ENCODE assay signal across 8 cellular contexts in genomic region chr10:94362360-94363250, GRCh38. TPM values are rescaled to one million over a fixed set of nuclear protein-coding genes. Genes with fewer than 3 reads are reported as not detected.
DNase-seq lines count a peak whose midpoint lies in the region; ATAC-seq and TF ChIP-seq lines count a peak whose summit lies in the region.

Gene NOC3L, minus strand, starts transcription at chr10:94362939. Its CDS starts 101 bp downstream, at chr10:94362838.

- H3K4me1 ChIP-seq in CD4-positive, alpha-beta memory T cell (ENCODE audit: insufficient read depth, low read length), result peaks cover 26% of the 10 kb centered on the region

- no peaks in the 10 kb centered on the region for H3K9me3 ChIP-seq in CD4-positive, alpha-beta memory T cell (ENCODE audit: control insufficient read depth in 1 of 2, low read length in 2 of 2)

- peak within 1 kb of the TSS; percentile 93 to 99 (median 97) for H3K27ac Mint-ChIP-seq in CD4-positive, alpha-beta memory T cell
- H3K27ac Mint-ChIP-seq in activated CD4-positive, alpha-beta memory T cell treated with anti-CD3 and anti-CD28 coated beads, Interleukin-2, amount 10 ng/mL, durations not matched to agents 7 days and 5 days, result peak within 1 kb of the TSS; percentile 80

- intact Hi-C loops in CD4-positive, alpha-beta memory T cell (cut with micrococcal nuclease), result loop anchor here (2.0 to 10.0 kb wide), 4 partner anchors 42 to 1518 kb away; partner anchors contain the start of genes EXOC6 and FRA10AC1
- intact Hi-C loops in lower leg skin (cut with DNase I; ENCODE audit: low total_unique reads), result no loop called here

- peak within 1 kb of the TSS; percentile 94 to 97 (median 96) for H3K4me3 Mint-ChIP-seq in CD4-positive, alpha-beta memory T cell
- peak within 1 kb of the TSS; percentile 96 for H3K4me3 Mint-ChIP-seq in activated CD4-positive, alpha-beta memory T cell treated with anti-CD3 and anti-CD28 coated beads, Interleukin-2, amount 10 ng/mL, durations not matched to agents 7 days and 5 days

- ATAC-seq in GM19397 (IDR thresholded peaks at IDR 0.05; ENCODE audit: unreplicated experiment) (peak; percentile 99), HG03571 (IDR thresholded peaks at IDR 0.05; ENCODE audit: unreplicated experiment) (peak; percentile 99)

- H3K9me3 Mint-ChIP-seq in CD4-positive, alpha-beta memory T cell, result no peaks in the 10 kb centered on the region
- no peaks in the 10 kb centered on the region for H3K9me3 Mint-ChIP-seq in activated CD4-positive, alpha-beta memory T cell treated with anti-CD3 and anti-CD28 coated beads, Interleukin-2, amount 10 ng/mL, durations not matched to agents 7 days and 5 days

- H3K36me3 Mint-ChIP-seq in CD4-positive, alpha-beta memory T cell, result peaks cover 28 to 32% of the 10 kb centered on the region in 2 donors
- H3K36me3 Mint-ChIP-seq in activated CD4-positive, alpha-beta memory T cell treated with anti-CD3 and anti-CD28 coated beads, Interleukin-2, amount 10 ng/mL, durations not matched to agents 7 days and 5 days (ENCODE audit: low read depth), result peaks cover 34% of the 10 kb centered on the region

- peak; percentile 91 to 93 (median 92) for DNase-seq in CD4-positive, alpha-beta memory T cell
- DNase-seq in NCI-H82 treated with DMSO at 0.1 percent for 48 hours (lab: John Stamatoyannopoulos, UW; ENCODE audit: unreplicated experiment) (peak; percentile 54), ecto neural progenitor cell (ENCODE audit: low spot score) (peak; percentile 97), lower leg skin (ENCODE audit: low spot score in 2 of 2) (peak; percentile 94 to 99)
- peak; percentile 94 for DNase-seq in activated CD4-positive, alpha-beta memory T cell treated with anti-CD3 and anti-CD28 coated beads, Interleukin-2, amount 10 ng/mL, durations not matched to agents 7 days and 5 days
- DNase-seq in stimulated activated CD4-positive, alpha-beta T cell treated with anti-CD3 and anti-CD28 coated beads, Interleukin-4, amount 100 ng/mL, for 48 hours (ENCODE audit: low read depth in 2 of 2), result peak; percentile 95 to 96

- peaks cover 4% of the 10 kb centered on the region for H3K36me3 ChIP-seq in CD4-positive, alpha-beta memory T cell (ENCODE audit: insufficient read depth, low read length)

- no peak for TF ChIP-seq POLR2A in lower leg skin (IDR thresholded peaks at IDR 0.05)

- H3K4me3 ChIP-seq in CD4-positive, alpha-beta memory T cell (ENCODE audit: low read length in 2 of 2), result peak within 1 kb of the TSS; percentile 64 to 82
- peak within 1 kb of the TSS; percentile 66 for H3K4me3 ChIP-seq in lower leg skin (ENCODE audit: low read depth, poor library complexity, severe bottlenecking)

- H3K27me3 ChIP-seq in CD4-positive, alpha-beta memory T cell (ENCODE audit: insufficient read depth, low read length), result no peaks in the 10 kb centered on the region

- peaks cover 5 to 9% of the 10 kb centered on the region in 2 donors for H3K27me3 Mint-ChIP-seq in CD4-positive, alpha-beta memory T cell
- peaks cover 14% of the 10 kb centered on the region for H3K27me3 Mint-ChIP-seq in activated CD4-positive, alpha-beta memory T cell treated with anti-CD3 and anti-CD28 coated beads, Interleukin-2, amount 10 ng/mL, durations not matched to agents 7 days and 5 days

- peak in 1 of 3 donors; percentile 67 for TF ChIP-seq CTCF in lower leg skin (IDR thresholded peaks at IDR 0.05)

- peak within 1 kb of the TSS; percentile 86 for H3K27ac ChIP-seq in CD4-positive, alpha-beta memory T cell (ENCODE audit: low read depth, low read length)

- CTCF ChIA-PET in CD4-positive, alpha-beta memory T cell (lab: Charles Lee; ENCODE audit: partially characterized antibody), result interaction anchor here (0.8 to 2.7 kb wide), 7 partner anchors 9 to 182 kb away, joined by 3 to 13 read pairs (median 4); no protein-coding TSS in a partner anchor
- CTCF ChIA-PET in activated CD4-positive, alpha-beta memory T cell treated with anti-CD3 and anti-CD28 coated beads, Interleukin-2, amount 10 ng/mL, durations not matched to agents 7 days and 5 days (lab: Charles Lee), result interaction anchor here (0.9 to 2.8 kb wide), 6 partner anchors 21 to 182 kb away, joined by 3 to 16 read pairs (median 6); partner anchors contain the start of gene TBC1D12

- 0 to 1% methylated on average over 33 to 54 of the region's 55 CpGs for WGBS in lower leg skin, 2 donors

- POLR2A ChIA-PET in CD4-positive, alpha-beta memory T cell (lab: Charles Lee; ENCODE audit: partially characterized antibody), result interaction anchor here (0.9 to 1.2 kb wide), 2 partner anchors 456 to 660 kb away, joined by 3 read pairs; no protein-coding TSS in a partner anchor
- POLR2A ChIA-PET in activated CD4-positive, alpha-beta memory T cell treated with anti-CD3 and anti-CD28 coated beads, Interleukin-2, amount 10 ng/mL, durations not matched to agents 7 days and 5 days (lab: Charles Lee), result interaction anchor here (1.5 to 1.6 kb wide), 3 partner anchors 8 to 183 kb away, joined by 4 read pairs; partner anchors contain the start of gene HELLS

- peaks cover 25 to 43% (median 34%) of the 10 kb centered on the region in 4 donors for H3K4me1 Mint-ChIP-seq in CD4-positive, alpha-beta memory T cell
- peaks cover 45% of the 10 kb centered on the region for H3K4me1 Mint-ChIP-seq in activated CD4-positive, alpha-beta memory T cell treated with anti-CD3 and anti-CD28 coated beads, Interleukin-2, amount 10 ng/mL, durations not matched to agents 7 days and 5 days

RNA-seq across cellular contexts. Expression of gene NOC3L, which starts in this region (rescaled TPM):
- 10 to 100 TPM; 21.8 to 22.5 TPM for total RNA-seq in CD4-positive, alpha-beta memory T cell
- polyA plus RNA-seq in CD4-positive, alpha-beta memory T cell, result 10 to 100 TPM in 1 of 2 donors, 1 to 10 TPM in 1; 6.2 to 15.8 TPM
- total RNA-seq in activated CD4-positive, alpha-beta memory T cell treated with anti-CD3 and anti-CD28 coated beads, Interleukin-2, amount 10 ng/mL, durations not matched to agents 7 days and 5 days, result 10 to 100 TPM; 18.6 TPM
- total RNA-seq in lower leg skin, result 10 to 100 TPM in 2 of 4 donors, 1 to 10 TPM in 2; 8.7 to 14.2 (median 10.3) TPM

Comparison
In these comparisons a context has a peak if more than half of its experiments do, and no peak if none do; other contexts are left out.
1. Peak in every context shown above with its lines: DNase-seq, ATAC-seq, H3K4me3 ChIP-seq and H3K27ac ChIP-seq.